Comparison of ENCODE assay signal across 26 cellular contexts in genomic region chr20:2640260-2640659, GRCh38. TPM values are rescaled to one million over a fixed set of nuclear protein-coding genes. Genes with fewer than 3 reads are reported as not detected.
DNase-seq lines count a peak whose midpoint lies in the region; ATAC-seq, FAIRE-seq and TF ChIP-seq lines count a peak whose summit lies in the region.
"Had no signal": no experiment of that assay in that cellular context is flagged by ENCODE, and none has a peak within 500 bp of the region (broad histone marks: within the 10 kb centered on the region; RNA-seq: fewer than 3 reads in every experiment).

No MANE protein-coding gene starts in this region.

- no peak for TF ChIP-seq RAD21 in HepG2 (CRISPR knock-in tag; IDR thresholded peaks at IDR 0.05)

- H4K20me1 ChIP-seq in HepG2 (ENCODE audit: insufficient read depth, low read length) = no peaks in the 10 kb centered on the region
- H4K20me1 ChIP-seq: BLaER1 had no signal

- no peak overlapping the region for H3K4me3 ChIP-seq in HepG2 (replicated peaks in 1 of 3; ENCODE audit: insufficient read depth in 1 of 3, low read depth in 2 of 3, low read length in 3 of 3)
- H3K4me3 ChIP-seq in right lobe of liver = no peak overlapping the region
- no peak overlapping the region for H3K4me3 ChIP-seq in endodermal cell (ENCODE audit: low read length)
- H3K4me3 ChIP-seq: BLaER1, GM12878 had no signal

- TF ChIP-seq EP300 in HepG2 (IDR thresholded peaks at IDR 0.05; ENCODE audit: low read depth in 2 of 2, low read length in 2 of 2) (no peak), HepG2 (CRISPR knock-in tag; IDR thresholded peaks at IDR 0.05; ENCODE audit: borderline replicate concordance) (no peak)

- no peak overlapping the region for H3K9ac ChIP-seq in HepG2 (ENCODE audit: insufficient read depth, low read depth, low read length)
- H3K9ac ChIP-seq in endodermal cell (ENCODE audit: extremely low read depth, low read length, poor library complexity, severe bottlenecking) = no peak overlapping the region
- H3K9ac ChIP-seq: BLaER1 had no signal

- H3K36me3 ChIP-seq in HepG2 (replicated peaks in 1 of 2; ENCODE audit: control insufficient read depth in 1 of 2, insufficient read depth in 2 of 2, low read length in 2 of 2) = no peaks in the 10 kb centered on the region
- H3K36me3 ChIP-seq in right lobe of liver = no peaks in the 10 kb centered on the region
- no peaks in the 10 kb centered on the region for H3K36me3 ChIP-seq in endodermal cell (ENCODE audit: control insufficient read depth, insufficient read depth, low read length)
- H3K36me3 ChIP-seq: BE2C had no signal

- no TSS peak for BruUV-seq in HepG2 (replicated peaks; lab: Mats Ljungman, UMichigan)

- no peak overlapping the region for H3K4me3 Mint-ChIP-seq in endodermal cell
- H3K4me3 Mint-ChIP-seq: CD14-positive monocyte; CD4-positive, alpha-beta memory T cell; CD4-positive, CD25-positive, alpha-beta regulatory T cell; CD8-positive, alpha-beta memory T cell had no signal

- DNase-seq in HepG2 (ENCODE audit: low spot score) (no peak), right lobe of liver (no peak), endodermal cell (peak; percentile 13)
- DNase-seq: 8988T; ACHN; BE2C; C1 segment of cervical spinal cord; CD4-positive, alpha-beta memory T cell; CD4-positive, CD25-positive, alpha-beta regulatory T cell; CD8-positive, alpha-beta memory T cell; COR-L47; DMS 273 treated with DMSO at 0.1 percent for 48 hours; DMS153; DMS53; DMS79; DND-41; EL; GDM1 had no signal

- ATAC-seq in HepG2 (no peak), right lobe of liver (no peak), HG02840 (IDR thresholded peaks at IDR 0.05; ENCODE audit: low FRiP score, unreplicated experiment) (no peak)
- ATAC-seq: GM12878 had no signal

- intact Hi-C loops in HepG2 (cut with micrococcal nuclease; ENCODE audit: unreplicated experiment) = no loop called here
- intact Hi-C loops in right lobe of liver (cut with DNase I) = loop anchor here in 1 of 2 donors (10.0 kb wide), 1 partner anchor 105 kb away; the partner anchor contains the start of gene TMC2

- H2AFZ ChIP-seq in HepG2 (ENCODE audit: low read length) = no peak overlapping the region

- H3K27ac Mint-ChIP-seq in endodermal cell = no peak overlapping the region
- H3K27ac Mint-ChIP-seq: CD14-positive monocyte; CD8-positive, alpha-beta memory T cell had no signal

- in situ Hi-C loops in HepG2 (cut with HindIII; ENCODE audit: extremely low pct_ligation_motif_present, low pct_unique_long_range_greater_than_20kb) = no loop called here

- CTCF ChIA-PET in HepG2 (lab: Yijun Ruan, JAX; ENCODE audit: low intra/inter-chr PET ratio, low total read pairs) = no interaction called here

- H3K9me3 Mint-ChIP-seq in endodermal cell = no peaks in the 10 kb centered on the region
- H3K9me3 Mint-ChIP-seq: CD4-positive, alpha-beta memory T cell; CD4-positive, CD25-positive, alpha-beta regulatory T cell; CD8-positive, alpha-beta memory T cell had no signal

- no peak overlapping the region for H3K4me2 ChIP-seq in HepG2 (ENCODE audit: low read depth, low read length)
- H3K4me2 ChIP-seq: BLaER1 had no signal

- H3K27me3 Mint-ChIP-seq in endodermal cell (ENCODE audit: insufficient read depth) = peaks cover 30% of the 10 kb centered on the region
- H3K27me3 Mint-ChIP-seq: CD4-positive, alpha-beta memory T cell; CD4-positive, CD25-positive, alpha-beta regulatory T cell; CD8-positive, alpha-beta memory T cell had no signal

- WGBS in HepG2 (ENCODE audit: low lambda C conversion rate) = 2% methylated on average over 1 of the region's 1 CpG
- 0% methylated on average over 1 of the region's 1 CpG for WGBS in right lobe of liver (ENCODE audit: insufficient coverage, low coverage, low lambda C conversion rate, missing lambda C conversion rate)
- no CpG with 5 or more reads among the region's 1 CpG for WGBS in endodermal cell (ENCODE audit: insufficient coverage in 1 of 2, insufficient read length in 1 of 2), 2 experiments

- H3K27me3 ChIP-seq in HepG2 (ENCODE audit: control insufficient read depth in 1 of 2, insufficient read depth in 2 of 2, low read length in 2 of 2) (peaks cover 0 to 12% of the 10 kb centered on the region in 2 experiments; a peak in 2 of 5 replicates), right lobe of liver (no peaks in the 10 kb centered on the region), endodermal cell (ENCODE audit: control insufficient read depth, insufficient read depth, low read length, poor library complexity, severe bottlenecking) (peaks cover 11% of the 10 kb centered on the region)
- H3K27me3 ChIP-seq: BE2C, BLaER1 had no signal

- POLR2A ChIA-PET in HepG2 (lab: Yijun Ruan, JAX) = interaction anchor here (0.6 kb wide), 1 partner anchor 520 kb away, joined by 3 read pairs; the partner anchor contains the start of genes FASTKD5 and UBOX5

- TF ChIP-seq CTCF in HepG2 (CRISPR knock-in tag; IDR thresholded peaks at IDR 0.05) (no peak), right lobe of liver (IDR thresholded peaks at IDR 0.05) (no peak), endodermal cell (conservative IDR thresholded peaks at IDR 0.05) (no peak)

- TF ChIP-seq POLR2A in HepG2 (IDR thresholded peaks at IDR 0.05; ENCODE audit: insufficient read depth in 1 of 2, low read depth in 2 of 2, low read length in 2 of 2) (no peak), right lobe of liver (IDR thresholded peaks at IDR 0.05) (no peak)

- no peak for FAIRE-seq in HepG2 (lab: Jason Lieb, UNC)
- FAIRE-seq: A204.1, GM12878, GM12892, GM18507 had no signal

- H3K36me3 Mint-ChIP-seq in endodermal cell (ENCODE audit: low read depth) = no peaks in the 10 kb centered on the region
- H3K36me3 Mint-ChIP-seq: CD14-positive monocyte had no signal

- H3K4me1 Mint-ChIP-seq in endodermal cell = no peaks in the 10 kb centered on the region
- H3K4me1 Mint-ChIP-seq: CD14-positive monocyte had no signal

- no peak overlapping the region for H3K27ac ChIP-seq in HepG2 (ENCODE audit: extremely low read length, insufficient read depth, low read length)
- H3K27ac ChIP-seq in right lobe of liver = no peak overlapping the region
- no peak overlapping the region for H3K27ac ChIP-seq in endodermal cell (ENCODE audit: low read depth, low read length)
- H3K27ac ChIP-seq: BLaER1 had no signal

- no peaks in the 10 kb centered on the region for H3K79me2 ChIP-seq in HepG2 (ENCODE audit: insufficient read depth, low read length)

- H3K4me1 ChIP-seq in HepG2 (ENCODE audit: insufficient read depth, low read length) = no peaks in the 10 kb centered on the region
- no peaks in the 10 kb centered on the region for H3K4me1 ChIP-seq in right lobe of liver
- no peaks in the 10 kb centered on the region for H3K4me1 ChIP-seq in endodermal cell (ENCODE audit: control insufficient read depth, insufficient read depth, low read length)
- H3K4me1 ChIP-seq: BE2C, BLaER1 had no signal

- no peaks in the 10 kb centered on the region for H3K9me3 ChIP-seq in HepG2 (ENCODE audit: low read length)
- H3K9me3 ChIP-seq in right lobe of liver = no peaks in the 10 kb centered on the region
- no peaks in the 10 kb centered on the region for H3K9me3 ChIP-seq in endodermal cell (ENCODE audit: control insufficient read depth, low read length)
- H3K9me3 ChIP-seq: BE2C, BLaER1 had no signal

RNA-seq across cellular contexts. Expression of gene NOP56, which starts 12.2 kb away (rescaled TPM):
- total RNA-seq in HepG2 (2016; rRNA removed; fragmentation: Illumina TruSeq; extraction: Trizol) (646 and 1,116 TPM in 2 replicates), right lobe of liver (10 to 100 TPM; 32.7 to 60.9 (median 42.7) TPM), endodermal cell (100 to 1,000 TPM; 386 to 432 TPM)
- total RNA-seq in HepG2 (2016; cell fraction: cytosol; rRNA removed; fragmentation: Illumina TruSeq; extraction: Trizol; ENCODE audit: low read depth) = 3,280 and 3,642 TPM in 2 replicates
- total RNA-seq in HepG2 (2016; cell fraction: insoluble cytoplasmic fraction; rRNA removed; fragmentation: Illumina TruSeq; extraction: Trizol) = 600 and 1,127 TPM in 2 replicates
- total RNA-seq in HepG2 (2016; cell fraction: membrane; rRNA removed; fragmentation: Illumina TruSeq; extraction: Trizol) = 2,832 and 3,011 TPM in 2 replicates
- 1,362 and 1,462 TPM in 2 replicates for total RNA-seq in HepG2 (2016; cell fraction: nucleus; rRNA removed; fragmentation: Illumina TruSeq; extraction: Trizol)
- 369 and 374 TPM in 2 replicates for polyA plus RNA-seq in HepG2 (2011; rRNA removed)
- polyA plus RNA-seq in HepG2 (2011; cell fraction: cytosol; rRNA removed) = 207 and 225 TPM in 2 replicates
- polyA plus RNA-seq in HepG2 (2011; cell fraction: nucleus; rRNA removed) = 1,398 and 1,412 TPM in 2 replicates
- polyA plus RNA-seq in HepG2 (2012) = 352 and 481 TPM in 2 replicates
- 3,484 and 3,697 TPM in 2 replicates for polyA plus RNA-seq in HepG2 (2016; cell fraction: cytosol; fragmentation: Illumina TruSeq; extraction: Trizol; ENCODE audit: low read depth)
- polyA plus RNA-seq in HepG2 (2016; cell fraction: insoluble cytoplasmic fraction; fragmentation: Illumina TruSeq; extraction: Trizol; ENCODE audit: low read depth) = 637 and 642 TPM in 2 replicates
- 2,607 and 2,624 TPM in 2 replicates for polyA plus RNA-seq in HepG2 (2016; cell fraction: membrane; fragmentation: Illumina TruSeq; extraction: Trizol; ENCODE audit: low read depth)
- polyA plus RNA-seq in HepG2 (2016; cell fraction: nucleus; fragmentation: Illumina TruSeq; extraction: Trizol; ENCODE audit: insufficient read depth, low read depth) = 3,019 and 3,117 TPM in 2 replicates
- 388 and 403 TPM in 2 replicates for polyA minus RNA-seq in HepG2 (2011; rRNA and poly(A)+ RNA removed; ENCODE audit: low replicate concordance)
- polyA minus RNA-seq in HepG2 (2011; cell fraction: cytosol; rRNA and poly(A)+ RNA removed) = 134 TPM in 2 replicates
- 938 and 1,127 TPM in 2 replicates for polyA minus RNA-seq in HepG2 (2011; cell fraction: nucleus; rRNA and poly(A)+ RNA removed)
- polyA plus RNA-seq in endodermal cell (2013, experiment 1 of 2) = 305 TPM
- 280 TPM for polyA plus RNA-seq in endodermal cell (2013, experiment 2 of 2)

RNA-seq across cellular contexts. Expression of gene IDH3B, which starts 23.8 kb away (rescaled TPM):
- total RNA-seq in HepG2 (2016; rRNA removed; fragmentation: Illumina TruSeq; extraction: Trizol) = 215 and 246 TPM in 2 replicates
- total RNA-seq in HepG2 (2016; cell fraction: cytosol; rRNA removed; fragmentation: Illumina TruSeq; extraction: Trizol; ENCODE audit: low read depth) = 33.7 and 38.0 TPM in 2 replicates
- 222 and 260 TPM in 2 replicates for total RNA-seq in HepG2 (2016; cell fraction: insoluble cytoplasmic fraction; rRNA removed; fragmentation: Illumina TruSeq; extraction: Trizol)
- total RNA-seq in HepG2 (2016; cell fraction: membrane; rRNA removed; fragmentation: Illumina TruSeq; extraction: Trizol) = 44.8 and 48.2 TPM in 2 replicates
- total RNA-seq in HepG2 (2016; cell fraction: nucleus; rRNA removed; fragmentation: Illumina TruSeq; extraction: Trizol) = 137 and 140 TPM in 2 replicates
- polyA plus RNA-seq in HepG2 (2011; rRNA removed) = 245 and 254 TPM in 2 replicates
- 222 and 246 TPM in 2 replicates for polyA plus RNA-seq in HepG2 (2011; cell fraction: cytosol; rRNA removed)
- 901 and 966 TPM in 2 replicates for polyA plus RNA-seq in HepG2 (2011; cell fraction: nucleus; rRNA removed)
- 156 and 158 TPM in 2 replicates for polyA plus RNA-seq in HepG2 (2012)
- 22.8 and 27.4 TPM in 2 replicates for polyA plus RNA-seq in HepG2 (2016; cell fraction: cytosol; fragmentation: Illumina TruSeq; extraction: Trizol; ENCODE audit: low read depth)
- polyA plus RNA-seq in HepG2 (2016; cell fraction: insoluble cytoplasmic fraction; fragmentation: Illumina TruSeq; extraction: Trizol; ENCODE audit: low read depth) = 207 and 216 TPM in 2 replicates
- 27.1 and 32.5 TPM in 2 replicates for polyA plus RNA-seq in HepG2 (2016; cell fraction: membrane; fragmentation: Illumina TruSeq; extraction: Trizol; ENCODE audit: low read depth)
- 236 and 251 TPM in 2 replicates for polyA plus RNA-seq in HepG2 (2016; cell fraction: nucleus; fragmentation: Illumina TruSeq; extraction: Trizol; ENCODE audit: insufficient read depth, low read depth)
- polyA minus RNA-seq in HepG2 (2011; rRNA and poly(A)+ RNA removed; ENCODE audit: low replicate concordance) = 107 and 189 TPM in 2 replicates
- 74.0 and 74.8 TPM in 2 replicates for polyA minus RNA-seq in HepG2 (2011; cell fraction: cytosol; rRNA and poly(A)+ RNA removed)
- polyA minus RNA-seq in HepG2 (2011; cell fraction: nucleus; rRNA and poly(A)+ RNA removed) = 230 and 248 TPM in 2 replicates
- 10 to 100 TPM; 37.6 to 78.1 (median 43.6) TPM for total RNA-seq in right lobe of liver
- total RNA-seq in endodermal cell = 10 to 100 TPM; 89.9 to 91.7 TPM
- 78.9 TPM for polyA plus RNA-seq in endodermal cell (2013, experiment 1 of 2)
- polyA plus RNA-seq in endodermal cell (2013, experiment 2 of 2) = 69.2 TPM

RNA-seq across cellular contexts. Expression of gene EBF4, which starts 52.3 kb away (rescaled TPM):
- total RNA-seq in HepG2 (2016; rRNA removed; fragmentation: Illumina TruSeq; extraction: Trizol) (0.84 TPM in 1 of 2 replicates, not detected in the other), right lobe of liver (10 to 100 TPM in 1 of 6 experiments, 1 to 10 TPM in 5; 2.8 to 16.6 (median 6.2) TPM), endodermal cell (10 to 100 TPM in 1 of 2 donors, 1 to 10 TPM in 1; 6.4 to 12.1 TPM)
- not detected in 2 replicates for total RNA-seq in HepG2 (2016; cell fraction: cytosol; rRNA removed; fragmentation: Illumina TruSeq; extraction: Trizol; ENCODE audit: low read depth)
- total RNA-seq in HepG2 (2016; cell fraction: insoluble cytoplasmic fraction; rRNA removed; fragmentation: Illumina TruSeq; extraction: Trizol) = 0.13 and 0.15 TPM in 2 replicates
- 0.34 TPM in 2 replicates for total RNA-seq in HepG2 (2016; cell fraction: membrane; rRNA removed; fragmentation: Illumina TruSeq; extraction: Trizol)
- 0.34 and 0.56 TPM in 2 replicates for total RNA-seq in HepG2 (2016; cell fraction: nucleus; rRNA removed; fragmentation: Illumina TruSeq; extraction: Trizol)
- 2.2 and 5.2 TPM in 2 replicates for polyA plus RNA-seq in HepG2 (2011; rRNA removed)
- 1.7 and 2.0 TPM in 2 replicates for polyA plus RNA-seq in HepG2 (2011; cell fraction: cytosol; rRNA removed)
- 19.5 and 21.3 TPM in 2 replicates for polyA plus RNA-seq in HepG2 (2011; cell fraction: nucleus; rRNA removed)
- polyA plus RNA-seq in HepG2 (2012) = 3.4 and 9.8 TPM in 2 replicates
- 0.10 and 0.52 TPM in 2 replicates for polyA plus RNA-seq in HepG2 (2016; cell fraction: cytosol; fragmentation: Illumina TruSeq; extraction: Trizol; ENCODE audit: low read depth)
- 0.11 and 0.45 TPM in 2 replicates for polyA plus RNA-seq in HepG2 (2016; cell fraction: insoluble cytoplasmic fraction; fragmentation: Illumina TruSeq; extraction: Trizol; ENCODE audit: low read depth)
- 0.17 and 0.41 TPM in 2 replicates for polyA plus RNA-seq in HepG2 (2016; cell fraction: membrane; fragmentation: Illumina TruSeq; extraction: Trizol; ENCODE audit: low read depth)
- 1.1 and 2.1 TPM in 2 replicates for polyA plus RNA-seq in HepG2 (2016; cell fraction: nucleus; fragmentation: Illumina TruSeq; extraction: Trizol; ENCODE audit: insufficient read depth, low read depth)
- 3.8 TPM in 1 of 2 replicates, not detected in the other for polyA minus RNA-seq in HepG2 (2011; rRNA and poly(A)+ RNA removed; ENCODE audit: low replicate concordance)
- 1.3 and 2.1 TPM in 2 replicates for polyA minus RNA-seq in HepG2 (2011; cell fraction: cytosol; rRNA and poly(A)+ RNA removed)
- 4.8 and 7.2 TPM in 2 replicates for polyA minus RNA-seq in HepG2 (2011; cell fraction: nucleus; rRNA and poly(A)+ RNA removed)
- 17.5 TPM for polyA plus RNA-seq in endodermal cell (2013, experiment 1 of 2)
- polyA plus RNA-seq in endodermal cell (2013, experiment 2 of 2) = 16.1 TPM
- total RNA-seq: G401 had no signal
- polyA plus RNA-seq: CD14-positive monocyte, GM12878 had no signal

Comparison
In these comparisons a context has a peak if more than half of its experiments do, and no peak if none do; other contexts are left out.
1. RNA of gene NOP56, which starts 12.2 kb away (total RNA-seq): 600 to 3,642 TPM in HepG2 and 386 to 432 TPM in endodermal cell; 32.7 to 60.9 TPM in right lobe of liver; every median in the first group is over 4 times any median in the second.